In the genomic region with DNA sequence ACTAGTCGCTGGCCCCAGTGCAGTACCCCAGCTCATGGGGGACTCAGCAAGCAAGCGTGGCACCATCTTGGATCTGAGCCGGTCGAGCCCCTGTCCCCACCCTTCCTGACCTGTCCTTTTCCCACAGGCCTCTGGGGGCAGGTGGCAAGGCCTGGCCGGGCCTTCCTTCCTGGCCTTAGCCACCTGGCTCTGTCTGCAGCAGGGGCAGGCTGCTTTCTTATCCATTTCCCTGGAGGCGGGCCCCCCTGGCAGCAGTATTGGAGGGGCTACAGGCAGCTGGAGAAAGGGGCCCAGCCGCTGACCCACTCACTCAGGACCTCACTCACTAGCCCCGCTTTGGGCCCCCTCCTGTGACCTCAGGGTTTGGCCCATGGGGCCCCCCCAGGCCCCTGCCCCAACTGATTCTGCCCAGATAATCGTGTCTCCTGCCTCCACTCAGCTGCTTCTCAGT, we compare ENCODE assay signal across 7 cellular contexts. TPM values are rescaled to one million over a fixed set of nuclear protein-coding genes. Genes with fewer than 3 reads are reported as not detected.
DNase-seq lines count a peak whose midpoint lies in the region; ATAC-seq and TF ChIP-seq lines count a peak whose summit lies in the region.
"Not testable (repeated sequence)": the region's sequence is repeated elsewhere in the genome, so short reads cannot be mapped to it uniquely, and the experiment has no call there.

No MANE protein-coding gene starts in this region.

- H3K4me1 Mint-ChIP-seq in T-helper 17 cell = peaks cover 38% of the 10 kb centered on the region
- H3K4me1 Mint-ChIP-seq in activated naive CD4-positive, alpha-beta T cell treated with anti-CD3 and anti-CD28 coated beads, Interleukin-2, amount 50 U/mL, for 24 hours = peaks cover 20% of the 10 kb centered on the region
- H3K4me1 Mint-ChIP-seq in dendritic cell treated with granulocyte-macrophage colony-stimulating factor and Interleukin-4, amounts not matched to agents 40 ng/mL and 50 ng/mL, for 4 days (ENCODE audit: low read depth) = peaks cover 69% of the 10 kb centered on the region
- H3K4me1 Mint-ChIP-seq in nephron = peaks cover 23% of the 10 kb centered on the region

- H3K4me2 ChIP-seq in HCT116 (ENCODE audit: low read length) = not testable (repeated sequence)

- RAD21 ChIA-PET in HCT116 (lab: Charles Lee; ENCODE audit: low non-redundant PET in 1 of 2, low total read pairs in 2 of 2, uncharacterized antibody in 2 of 2, unreplicated experiment in 2 of 2) = not testable (repeated sequence)

- not testable (repeated sequence) for H2AFZ ChIP-seq in HCT116 (ENCODE audit: low read depth, low read length, poor library complexity, severe bottlenecking)

- H3K9me3 Mint-ChIP-seq in activated naive CD4-positive, alpha-beta T cell treated with anti-CD3 and anti-CD28 coated beads, Interleukin-2, amount 50 U/mL, for 24 hours; dendritic cell treated with granulocyte-macrophage colony-stimulating factor and Interleukin-4, amounts not matched to agents 40 ng/mL and 50 ng/mL, for 4 days; nephron: not testable (repeated sequence)

- not testable (repeated sequence) for TF ChIP-seq POLR2A in HCT116 (IDR thresholded peaks at IDR 0.05; ENCODE audit: borderline replicate concordance, extremely low read depth, insufficient read depth, insufficient read length); spleen (IDR thresholded peaks at IDR 0.05)

- H3K9me2 ChIP-seq in HCT116 (ENCODE audit: insufficient read depth) = not testable (repeated sequence)

- TSS peak; percentile 12 for BruUV-seq in A673 (replicated peaks; lab: Mats Ljungman, UMichigan)
- BruUV-seq in HCT116 (replicated peaks; lab: Mats Ljungman, UMichigan) = TSS peak; percentile 19

- H3K36me3 ChIP-seq in A673 (ENCODE audit: insufficient read depth, low read length, poor library complexity, severe bottlenecking) (peaks cover 22% of the 10 kb centered on the region), HCT116 (ENCODE audit: control insufficient read depth in 1 of 2, insufficient read depth in 2 of 2, low read length in 2 of 2) (peaks cover 15 to 33% of the 10 kb centered on the region in 2 experiments; a peak in 3 of 4 replicates), spleen (peaks cover 0 to 67% (median 46%) of the 10 kb centered on the region in 6 donors)

- H4K20me1 ChIP-seq in HCT116 (ENCODE audit: insufficient read depth) = not testable (repeated sequence)

- intact Hi-C loops in A673 (cut with micrococcal nuclease; ENCODE audit: unreplicated experiment); dendritic cell treated with granulocyte-macrophage colony-stimulating factor and Interleukin-4, amounts not matched to agents 40 ng/mL and 50 ng/mL, for 4 days (cut with micrococcal nuclease); spleen (cut with DNase I; ENCODE audit: low total_unique reads): not testable (repeated sequence)
- intact Hi-C loops in HCT116 (cut with micrococcal nuclease) = loop anchor here (5.0 kb wide), 1 partner anchor 123 kb away; no protein-coding TSS in a partner anchor

- H3K9ac ChIP-seq in HCT116 (ENCODE audit: low read length) = not testable (repeated sequence)

- not testable (repeated sequence) for H3K27me3 Mint-ChIP-seq in T-helper 17 cell; activated naive CD4-positive, alpha-beta T cell treated with anti-CD3 and anti-CD28 coated beads, Interleukin-2, amount 50 U/mL, for 24 hours; dendritic cell treated with granulocyte-macrophage colony-stimulating factor and Interleukin-4, amounts not matched to agents 40 ng/mL and 50 ng/mL, for 4 days; nephron (ENCODE audit: low read depth)

- WGBS in spleen, 5 donors = 73 to 88% (median 80%) methylated on average over 5 to 9 of the region's 9 CpGs

- POLR2A ChIA-PET in A673 (lab: Charles Lee; ENCODE audit: low non-redundant PET) = not testable (repeated sequence)
- POLR2A ChIA-PET in HCT116 (lab: Charles Lee) = interaction anchor here (0.7 kb wide), 1 partner anchor 11 kb away, joined by 4 read pairs; no protein-coding TSS in a partner anchor

- not testable (repeated sequence) for H3K4me3 ChIP-seq in A673 (ENCODE audit: low read depth, low read length, poor library complexity, severe bottlenecking); HCT116 (replicated peaks in 1 of 2; ENCODE audit: low read depth in 1 of 2, low read length in 2 of 2); spleen

- H3K4me1 ChIP-seq in A673 (ENCODE audit: insufficient read depth, low read length, poor library complexity, severe bottlenecking) (peaks cover 31% of the 10 kb centered on the region), HCT116 (ENCODE audit: control insufficient read depth in 1 of 2, insufficient read depth in 2 of 2, low read length in 2 of 2) (peaks cover 25 to 58% of the 10 kb centered on the region in 2 experiments), spleen (peaks cover 16 to 90% (median 56%) of the 10 kb centered on the region in 6 donors)

- not testable (repeated sequence) for DNase-seq in A673 (ENCODE audit: low spot score); HCT116 (ENCODE audit: low read depth, low spot score); T-helper 17 cell
- DNase-seq in spleen = peak; percentile 70

- TF ChIP-seq RAD21 in HCT116 (IDR thresholded peaks at IDR 0.05; ENCODE audit: low read depth) = not testable (repeated sequence)

- H3K9me3 ChIP-seq in A673 (ENCODE audit: low read depth, low read length, poor library complexity, severe bottlenecking); HCT116 (ENCODE audit: control insufficient read depth in 1 of 2, insufficient read depth in 1 of 2, low read depth in 1 of 2, low read length in 2 of 2); T-helper 17 cell (ENCODE audit: control insufficient read depth, low read length, poor library complexity, severe bottlenecking); spleen: not testable (repeated sequence)

- H3K79me2 ChIP-seq in HCT116 (ENCODE audit: insufficient read depth, low read length) = peaks cover 48% of the 10 kb centered on the region

- not testable (repeated sequence) for H3K36me3 Mint-ChIP-seq in T-helper 17 cell (ENCODE audit: low read depth); activated naive CD4-positive, alpha-beta T cell treated with anti-CD3 and anti-CD28 coated beads, Interleukin-2, amount 50 U/mL, for 24 hours; nephron (ENCODE audit: low read depth)
- peaks cover 79% of the 10 kb centered on the region for H3K36me3 Mint-ChIP-seq in dendritic cell treated with granulocyte-macrophage colony-stimulating factor and Interleukin-4, amounts not matched to agents 40 ng/mL and 50 ng/mL, for 4 days (ENCODE audit: low read depth)

- not testable (repeated sequence) for H3K27ac ChIP-seq in A673 (ENCODE audit: low read depth, low read length, poor library complexity, severe bottlenecking); HCT116 (ENCODE audit: low read depth, low read length)
- H3K27ac ChIP-seq in spleen = peak overlapping the region in 2 of 8 donors; percentile 23 to 88

- CTCF ChIA-PET in A673 (lab: Charles Lee) = not testable (repeated sequence)
- CTCF ChIA-PET in HCT116 (lab: Charles Lee) = interaction anchor here (2.0 kb wide), 1 partner anchor 23 kb away, joined by 9 read pairs; no protein-coding TSS in a partner anchor

- peak overlapping the region; percentile 75 for H3K27ac Mint-ChIP-seq in T-helper 17 cell
- H3K27ac Mint-ChIP-seq in activated naive CD4-positive, alpha-beta T cell treated with anti-CD3 and anti-CD28 coated beads, Interleukin-2, amount 50 U/mL, for 24 hours = peak overlapping the region; percentile 17
- peak overlapping the region; percentile 17 for H3K27ac Mint-ChIP-seq in dendritic cell treated with granulocyte-macrophage colony-stimulating factor and Interleukin-4, amounts not matched to agents 40 ng/mL and 50 ng/mL, for 4 days
- not testable (repeated sequence) for H3K27ac Mint-ChIP-seq in nephron

- TF ChIP-seq CTCF in A673 (conservative IDR thresholded peaks at IDR 0.05; ENCODE audit: low read depth, low read length); HCT116 (IDR thresholded peaks at IDR 0.05 in 2 of 3, conservative IDR thresholded peaks at IDR 0.05 in 1 of 3; ENCODE audit: borderline replicate concordance in 1 of 3, insufficient read depth in 1 of 3, low read depth in 2 of 3, low read length in 2 of 3); nephron (IDR thresholded peaks at IDR 0.05; ENCODE audit: unreplicated experiment in 3 of 3); spleen (IDR thresholded peaks at IDR 0.05 in 8 of 11, conservative IDR thresholded peaks at IDR 0.05 in 3 of 11): not testable (repeated sequence)

- ATAC-seq in HCT116, T-helper 17 cell: not testable (repeated sequence)

- H3K27me3 ChIP-seq in A673 (replicated peaks; ENCODE audit: insufficient read depth, low read depth, low read length, poor library complexity); HCT116 (ENCODE audit: insufficient read depth, low read length); spleen (replicated peaks in 1 of 7): not testable (repeated sequence)

- H3K4me3 Mint-ChIP-seq in T-helper 17 cell = peak overlapping the region; percentile 49
- H3K4me3 Mint-ChIP-seq in activated naive CD4-positive, alpha-beta T cell treated with anti-CD3 and anti-CD28 coated beads, Interleukin-2, amount 50 U/mL, for 24 hours; dendritic cell treated with granulocyte-macrophage colony-stimulating factor and Interleukin-4, amounts not matched to agents 40 ng/mL and 50 ng/mL, for 4 days: not testable (repeated sequence)
- H3K4me3 Mint-ChIP-seq in nephron = peak overlapping the region; percentile 21 to 41 (median 34)

RNA-seq across cellular contexts. Expression of a gene that starts 3.8 kb away (rescaled TPM):
- total RNA-seq in A673 (2021) (54.5 and 66.2 TPM in 2 replicates), HCT116 (2021; ENCODE audit: unreplicated experiment) (78.0 TPM), T-helper 17 cell (10 to 100 TPM; 52.1 to 57.1 TPM), spleen (10 to 100 TPM; 46.9 to 58.8 (median 55.4) TPM)
- polyA plus RNA-seq in HCT116 (2012) = 64.3 and 66.1 TPM in 2 replicates
- polyA plus RNA-seq in spleen = 10 to 100 TPM; 54.5 to 87.5 (median 57.5) TPM

RNA-seq across cellular contexts. Expression of a gene that starts 5.8 kb away (rescaled TPM):
- total RNA-seq in A673 (2021) (42.7 and 49.3 TPM in 2 replicates), HCT116 (2021; ENCODE audit: unreplicated experiment) (114 TPM), T-helper 17 cell (1 to 10 TPM; 9.1 to 9.5 TPM), spleen (10 to 100 TPM; 19.0 to 47.1 (median 35.1) TPM)
- polyA plus RNA-seq in HCT116 (2012) = 126 and 140 TPM in 2 replicates
- polyA plus RNA-seq in spleen = 10 to 100 TPM; 19.7 to 42.2 (median 23.8) TPM

RNA-seq across cellular contexts. Expression of a gene that starts 16.5 kb away (rescaled TPM):
- 63.8 and 78.9 TPM in 2 replicates for total RNA-seq in A673 (2021)
- 57.2 TPM for total RNA-seq in HCT116 (2021; ENCODE audit: unreplicated experiment)
- polyA plus RNA-seq in HCT116 (2012) = 30.0 and 36.7 TPM in 2 replicates
- total RNA-seq in T-helper 17 cell = 10 to 100 TPM; 67.8 to 80.6 TPM
- total RNA-seq in spleen = 10 to 100 TPM; 43.9 to 68.5 (median 52.4) TPM
- polyA plus RNA-seq in spleen = 10 to 100 TPM; 48.3 to 65.3 (median 51.6) TPM

RNA-seq across cellular contexts. Expression of a gene that starts 30.5 kb away (rescaled TPM):
- 13.9 and 17.1 TPM in 2 replicates for total RNA-seq in A673 (2021)
- 36.2 TPM for total RNA-seq in HCT116 (2021; ENCODE audit: unreplicated experiment)
- polyA plus RNA-seq in HCT116 (2012) = 40.8 and 47.2 TPM in 2 replicates
- 10 to 100 TPM; 13.4 to 16.8 TPM for total RNA-seq in T-helper 17 cell
- total RNA-seq in spleen = 10 to 100 TPM; 26.5 to 42.3 (median 35.5) TPM
- 10 to 100 TPM; 28.4 to 40.5 (median 32.6) TPM for polyA plus RNA-seq in spleen

RNA-seq across cellular contexts. Expression of a gene that starts 51.5 kb away (rescaled TPM):
- 66.3 and 69.8 TPM in 2 replicates for total RNA-seq in A673 (2021)
- 39.3 TPM for total RNA-seq in HCT116 (2021; ENCODE audit: unreplicated experiment)
- polyA plus RNA-seq in HCT116 (2012) = 12.8 and 14.9 TPM in 2 replicates
- 10 to 100 TPM; 34.7 to 39.7 TPM for total RNA-seq in T-helper 17 cell
- 10 to 100 TPM; 30.3 to 38.0 (median 34.0) TPM for total RNA-seq in spleen
- 10 to 100 TPM in 2 of 3 donors, 1 to 10 TPM in 1; 7.9 to 12.2 (median 10.0) TPM for polyA plus RNA-seq in spleen
